In the genomic region with DNA sequence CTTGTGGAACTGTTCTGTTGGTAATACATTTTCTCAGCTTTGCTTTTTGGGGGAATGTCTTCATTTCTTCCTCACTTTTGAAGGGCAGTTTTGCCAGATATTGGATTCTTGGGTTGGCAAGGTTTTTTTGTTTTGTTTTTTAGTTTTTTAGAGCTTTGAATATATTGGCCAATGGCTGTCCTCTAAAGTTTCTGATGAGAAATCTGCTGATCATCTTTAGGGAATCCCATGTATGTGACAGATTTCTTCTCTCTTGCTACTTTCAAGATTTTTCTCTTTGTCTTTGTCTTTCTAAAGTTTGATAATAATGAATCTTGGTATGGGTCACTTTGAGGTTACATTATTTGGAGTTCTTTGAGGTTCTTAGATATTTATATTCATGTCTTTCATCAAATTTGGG, we compare ENCODE assay signal across 3 cellular contexts.
"Had no signal": no experiment of that assay in that cellular context is flagged by ENCODE, and none has a peak within 500 bp of the region (broad histone marks: within the 10 kb centered on the region; RNA-seq: fewer than 3 reads in every experiment).

No MANE protein-coding gene starts in this region.

- ATAC-seq: GM12878 had no signal

- DNase-seq: GDM1, GF-D8 had no signal

- H3K4me3 ChIP-seq: GM12878 had no signal
